In genomic region chr19:51250786-51251452, GRCh38 we compare ENCODE assay signal across 23 cellular contexts. TPM values are rescaled to one million over a fixed set of nuclear protein-coding genes. Genes with fewer than 3 reads are reported as not detected.
"Had no signal": no experiment of that assay in that cellular context is flagged by ENCODE, and none has a peak within 500 bp of the region (broad histone marks: within the 10 kb centered on the region; RNA-seq: fewer than 3 reads in every experiment).

Gene SIGLECL1, plus strand, starts transcription at chr19:51251080. Its CDS starts 12,993 bp downstream, at chr19:51264073.

- FAIRE-seq: bronchial epithelial cell had no signal

- H3K9me3 Mint-ChIP-seq: natural killer cell treated with Interleukin-12 subunit alpha and Interleukin-12 subunit beta and Interleukin-15 and Interleukin-18, amount 100 ng/mL, for 72 hours had no signal

- H3K36me3 ChIP-seq: esophagus squamous epithelium, left lung, spleen had no signal

- H3K27me3 Mint-ChIP-seq: natural killer cell treated with Interleukin-12 subunit alpha and Interleukin-12 subunit beta and Interleukin-15 and Interleukin-18, amount 100 ng/mL, for 72 hours had no signal

- H3K4me3 Mint-ChIP-seq: activated naive CD8-positive, alpha-beta T cell; memory B cell; natural killer cell treated with Interleukin-12 subunit alpha and Interleukin-12 subunit beta and Interleukin-15 and Interleukin-18, amount 100 ng/mL, for 72 hours; stimulated activated naive B cell treated with anti-CD40 and anti-IgM and Interleukin-4, amounts not matched to agents 10 μg/mL and 1 μg/mL and 100 μg/mL, for 72 hours had no signal

- H3K27ac ChIP-seq: esophagus squamous epithelium, left lung, psoas muscle, SK-N-MC had no signal

- H3K4me1 Mint-ChIP-seq: memory B cell had no signal

- H3K27me3 ChIP-seq: esophagus squamous epithelium had no signal

- DNase-seq: activated CD4-positive, alpha-beta T cell treated with anti-CD3 and anti-CD28 coated beads, Interleukin-2, amount 50 U/mL, for 4 hours; activated effector memory CD4-positive, alpha-beta T cell treated with Interleukin-2 at 50 U/mL for 16 hours; activated T-cell treated with anti-CD3 and anti-CD28 coated beads for 4 hours; aorta; esophagus squamous epithelium; foreskin fibroblast; head of caudate nucleus; islet precursor cell; occipital lobe; psoas muscle; spleen; stimulated activated CD4-positive, alpha-beta T cell treated with anti-CD3 and anti-CD28 coated beads, Interleukin-2, amount 100 ng/mL, for 24 hours; stimulated activated naive B cell treated with anti-CD40 and anti-IgM and Interleukin-4, amounts not matched to agents 10 μg/mL and 1 μg/mL and 100 μg/mL, for 72 hours; substantia nigra had no signal

- H3K4me3 ChIP-seq: esophagus squamous epithelium, left lung, psoas muscle, SK-N-MC, spleen had no signal

- H3K36me3 Mint-ChIP-seq: activated naive CD8-positive, alpha-beta T cell; memory B cell; natural killer cell treated with Interleukin-12 subunit alpha and Interleukin-12 subunit beta and Interleukin-15 and Interleukin-18, amount 100 ng/mL, for 72 hours; stimulated activated naive B cell treated with anti-CD40 and anti-IgM and Interleukin-4, amounts not matched to agents 10 μg/mL and 1 μg/mL and 100 μg/mL, for 72 hours had no signal

- H3K4me1 ChIP-seq: esophagus squamous epithelium, psoas muscle had no signal

- ATAC-seq: left lung; natural killer cell treated with Interleukin-12 subunit alpha and Interleukin-12 subunit beta and Interleukin-15 and Interleukin-18, amount 100 ng/mL, for 72 hours; psoas muscle; sciatic nerve; stimulated activated naive B cell treated with anti-CD40 and anti-IgM and Interleukin-4, amounts not matched to agents 10 μg/mL and 1 μg/mL and 100 μg/mL, for 72 hours had no signal

- H3K9me3 ChIP-seq: esophagus squamous epithelium, left lung, psoas muscle had no signal

- H3K27ac Mint-ChIP-seq: activated naive CD8-positive, alpha-beta T cell; memory B cell; stimulated activated naive B cell treated with anti-CD40 and anti-IgM and Interleukin-4, amounts not matched to agents 10 μg/mL and 1 μg/mL and 100 μg/mL, for 72 hours had no signal

RNA-seq across cellular contexts. Expression of gene SIGLECL1, which starts in this region (rescaled TPM):
- total RNA-seq: aorta; bronchial epithelial cell; chondrocyte; esophagus squamous epithelium; left lung; natural killer cell treated with Interleukin-12 subunit alpha and Interleukin-12 subunit beta and Interleukin-15 and Interleukin-18, amount 100 ng/mL, for 72 hours; occipital lobe; psoas muscle; sciatic nerve; T-helper 1 cell treated with Interleukin-12 subunit alpha and Interleukin-12 subunit beta and Interleukin-4 antibody, amounts not matched to agents 30 ng/mL and 1 ng/mL, for 36 hours had no signal
- polyA plus RNA-seq: aorta, psoas muscle had no signal
